Comparison of ENCODE assay signal across 3 cellular contexts in the genomic region with DNA sequence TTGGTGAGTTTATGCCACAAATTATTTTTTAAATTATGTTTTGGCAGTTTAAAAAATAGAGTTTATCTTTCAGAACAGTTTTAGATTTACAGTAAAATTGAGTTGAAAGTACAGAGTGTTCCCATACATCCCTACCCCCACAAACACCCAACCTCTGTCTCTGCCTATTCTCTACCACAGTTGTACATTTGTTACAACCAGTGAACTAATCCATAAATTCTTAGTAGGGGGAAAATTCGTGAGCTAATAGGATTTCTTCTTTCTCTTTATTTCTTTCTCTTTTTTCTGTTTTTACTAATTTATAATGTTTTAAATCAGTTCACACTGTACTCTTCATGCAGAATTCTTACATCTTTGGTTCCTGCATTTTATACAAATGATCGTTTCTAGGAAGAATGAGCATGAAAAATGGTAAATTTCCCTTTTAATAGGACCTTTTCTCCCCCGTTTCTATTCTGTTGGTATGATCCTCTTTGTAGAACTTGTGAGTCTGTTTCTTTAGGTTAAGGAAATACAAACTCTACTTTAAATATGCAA.
A peak's percentile ranks its signal among the peaks of the same experiment; 100 is the strongest.
TF ChIP-seq lines count a peak whose summit lies in the region.

No MANE protein-coding gene starts in this region.

TF ChIP-seq in A549, 52 proteins besides CTCF, POLR2A, EP300 and RAD21 (continues in another document):
- TF ChIP-seq, protein P1, sequence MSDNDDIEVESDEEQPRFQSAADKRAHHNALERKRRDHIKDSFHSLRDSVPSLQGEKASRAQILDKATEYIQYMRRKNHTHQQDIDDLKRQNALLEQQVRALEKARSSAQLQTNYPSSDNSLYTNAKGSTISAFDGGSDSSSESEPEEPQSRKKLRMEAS (IDR thresholded peaks at IDR 0.05), result no peak
- TF ChIP-seq RFX5 (IDR thresholded peaks at IDR 0.05) (no peak), NPAS2 (CRISPR knock-in tag; IDR thresholded peaks at IDR 0.05; ENCODE audit: borderline replicate concordance) (no peak), HOXB5 (CRISPR knock-in tag; IDR thresholded peaks at IDR 0.05) (no peak), FOSL2 (IDR thresholded peaks at IDR 0.05) (no peak), FOSL2 (CRISPR knock-in tag; IDR thresholded peaks at IDR 0.05) (no peak), NR3C1 (IDR thresholded peaks at IDR 0.05) (no peak), MYC (IDR thresholded peaks at IDR 0.05; ENCODE audit: borderline replicate concordance, low read length) (no peak)
- TF ChIP-seq, protein P2, sequence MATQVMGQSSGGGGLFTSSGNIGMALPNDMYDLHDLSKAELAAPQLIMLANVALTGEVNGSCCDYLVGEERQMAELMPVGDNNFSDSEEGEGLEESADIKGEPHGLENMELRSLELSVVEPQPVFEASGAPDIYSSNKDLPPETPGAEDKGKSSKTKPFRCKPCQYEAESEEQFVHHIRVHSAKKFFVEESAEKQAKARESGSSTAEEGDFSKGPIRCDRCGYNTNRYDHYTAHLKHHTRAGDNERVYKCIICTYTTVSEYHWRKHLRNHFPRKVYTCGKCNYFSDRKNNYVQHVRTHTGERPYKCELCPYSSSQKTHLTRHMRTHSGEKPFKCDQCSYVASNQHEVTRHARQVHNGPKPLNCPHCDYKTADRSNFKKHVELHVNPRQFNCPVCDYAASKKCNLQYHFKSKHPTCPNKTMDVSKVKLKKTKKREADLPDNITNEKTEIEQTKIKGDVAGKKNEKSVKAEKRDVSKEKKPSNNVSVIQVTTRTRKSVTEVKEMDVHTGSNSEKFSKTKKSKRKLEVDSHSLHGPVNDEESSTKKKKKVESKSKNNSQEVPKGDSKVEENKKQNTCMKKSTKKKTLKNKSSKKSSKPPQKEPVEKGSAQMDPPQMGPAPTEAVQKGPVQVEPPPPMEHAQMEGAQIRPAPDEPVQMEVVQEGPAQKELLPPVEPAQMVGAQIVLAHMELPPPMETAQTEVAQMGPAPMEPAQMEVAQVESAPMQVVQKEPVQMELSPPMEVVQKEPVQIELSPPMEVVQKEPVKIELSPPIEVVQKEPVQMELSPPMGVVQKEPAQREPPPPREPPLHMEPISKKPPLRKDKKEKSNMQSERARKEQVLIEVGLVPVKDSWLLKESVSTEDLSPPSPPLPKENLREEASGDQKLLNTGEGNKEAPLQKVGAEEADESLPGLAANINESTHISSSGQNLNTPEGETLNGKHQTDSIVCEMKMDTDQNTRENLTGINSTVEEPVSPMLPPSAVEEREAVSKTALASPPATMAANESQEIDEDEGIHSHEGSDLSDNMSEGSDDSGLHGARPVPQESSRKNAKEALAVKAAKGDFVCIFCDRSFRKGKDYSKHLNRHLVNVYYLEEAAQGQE (IDR thresholded peaks at IDR 0.05), result no peak
- TF ChIP-seq, protein P3, sequence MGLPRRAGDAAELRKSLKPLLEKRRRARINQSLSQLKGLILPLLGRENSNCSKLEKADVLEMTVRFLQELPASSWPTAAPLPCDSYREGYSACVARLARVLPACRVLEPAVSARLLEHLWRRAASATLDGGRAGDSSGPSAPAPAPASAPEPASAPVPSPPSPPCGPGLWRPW (IDR thresholded peaks at IDR 0.05), result no peak
- TF ChIP-seq, protein P4, sequence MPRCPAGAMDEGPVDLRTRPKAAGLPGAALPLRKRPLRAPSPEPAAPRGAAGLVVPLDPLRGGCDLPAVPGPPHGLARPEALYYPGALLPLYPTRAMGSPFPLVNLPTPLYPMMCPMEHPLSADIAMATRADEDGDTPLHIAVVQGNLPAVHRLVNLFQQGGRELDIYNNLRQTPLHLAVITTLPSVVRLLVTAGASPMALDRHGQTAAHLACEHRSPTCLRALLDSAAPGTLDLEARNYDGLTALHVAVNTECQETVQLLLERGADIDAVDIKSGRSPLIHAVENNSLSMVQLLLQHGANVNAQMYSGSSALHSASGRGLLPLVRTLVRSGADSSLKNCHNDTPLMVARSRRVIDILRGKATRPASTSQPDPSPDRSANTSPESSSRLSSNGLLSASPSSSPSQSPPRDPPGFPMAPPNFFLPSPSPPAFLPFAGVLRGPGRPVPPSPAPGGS (IDR thresholded peaks at IDR 0.05), result no peak

TF ChIP-seq in GM23338, 12 proteins besides CTCF, POLR2A, EP300 and RAD21 (continues in another document):
- TF ChIP-seq, protein P2 (IDR thresholded peaks at IDR 0.05; ENCODE audit: unreplicated experiment), result no peak
- TF ChIP-seq POLR2AphosphoS5 (IDR thresholded peaks at IDR 0.05; ENCODE audit: low read depth) (no peak), ZNF114 (CRISPR knock-in tag; IDR thresholded peaks at IDR 0.05) (no peak), JUNB (IDR thresholded peaks at IDR 0.05; ENCODE audit: unreplicated experiment) (no peak), EZH2 (IDR thresholded peaks at IDR 0.05; ENCODE audit: low read depth, unreplicated experiment) (no peak)
- TF ChIP-seq, protein P5, sequence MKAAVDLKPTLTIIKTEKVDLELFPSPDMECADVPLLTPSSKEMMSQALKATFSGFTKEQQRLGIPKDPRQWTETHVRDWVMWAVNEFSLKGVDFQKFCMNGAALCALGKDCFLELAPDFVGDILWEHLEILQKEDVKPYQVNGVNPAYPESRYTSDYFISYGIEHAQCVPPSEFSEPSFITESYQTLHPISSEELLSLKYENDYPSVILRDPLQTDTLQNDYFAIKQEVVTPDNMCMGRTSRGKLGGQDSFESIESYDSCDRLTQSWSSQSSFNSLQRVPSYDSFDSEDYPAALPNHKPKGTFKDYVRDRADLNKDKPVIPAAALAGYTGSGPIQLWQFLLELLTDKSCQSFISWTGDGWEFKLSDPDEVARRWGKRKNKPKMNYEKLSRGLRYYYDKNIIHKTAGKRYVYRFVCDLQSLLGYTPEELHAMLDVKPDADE (IDR thresholded peaks at IDR 0.05), result no peak

TF ChIP-seq in K562, 482 proteins besides CTCF, POLR2A, EP300 and RAD21:
- TF ChIP-seq, protein P6, sequence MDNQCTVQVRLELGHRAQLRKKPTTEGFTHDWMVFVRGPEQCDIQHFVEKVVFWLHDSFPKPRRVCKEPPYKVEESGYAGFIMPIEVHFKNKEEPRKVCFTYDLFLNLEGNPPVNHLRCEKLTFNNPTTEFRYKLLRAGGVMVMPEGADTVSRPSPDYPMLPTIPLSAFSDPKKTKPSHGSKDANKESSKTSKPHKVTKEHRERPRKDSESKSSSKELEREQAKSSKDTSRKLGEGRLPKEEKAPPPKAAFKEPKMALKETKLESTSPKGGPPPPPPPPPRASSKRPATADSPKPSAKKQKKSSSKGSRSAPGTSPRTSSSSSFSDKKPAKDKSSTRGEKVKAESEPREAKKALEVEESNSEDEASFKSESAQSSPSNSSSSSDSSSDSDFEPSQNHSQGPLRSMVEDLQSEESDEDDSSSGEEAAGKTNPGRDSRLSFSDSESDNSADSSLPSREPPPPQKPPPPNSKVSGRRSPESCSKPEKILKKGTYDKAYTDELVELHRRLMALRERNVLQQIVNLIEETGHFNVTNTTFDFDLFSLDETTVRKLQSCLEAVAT (IDR thresholded peaks at IDR 0.05), result no peak
- TF ChIP-seq, protein P7, sequence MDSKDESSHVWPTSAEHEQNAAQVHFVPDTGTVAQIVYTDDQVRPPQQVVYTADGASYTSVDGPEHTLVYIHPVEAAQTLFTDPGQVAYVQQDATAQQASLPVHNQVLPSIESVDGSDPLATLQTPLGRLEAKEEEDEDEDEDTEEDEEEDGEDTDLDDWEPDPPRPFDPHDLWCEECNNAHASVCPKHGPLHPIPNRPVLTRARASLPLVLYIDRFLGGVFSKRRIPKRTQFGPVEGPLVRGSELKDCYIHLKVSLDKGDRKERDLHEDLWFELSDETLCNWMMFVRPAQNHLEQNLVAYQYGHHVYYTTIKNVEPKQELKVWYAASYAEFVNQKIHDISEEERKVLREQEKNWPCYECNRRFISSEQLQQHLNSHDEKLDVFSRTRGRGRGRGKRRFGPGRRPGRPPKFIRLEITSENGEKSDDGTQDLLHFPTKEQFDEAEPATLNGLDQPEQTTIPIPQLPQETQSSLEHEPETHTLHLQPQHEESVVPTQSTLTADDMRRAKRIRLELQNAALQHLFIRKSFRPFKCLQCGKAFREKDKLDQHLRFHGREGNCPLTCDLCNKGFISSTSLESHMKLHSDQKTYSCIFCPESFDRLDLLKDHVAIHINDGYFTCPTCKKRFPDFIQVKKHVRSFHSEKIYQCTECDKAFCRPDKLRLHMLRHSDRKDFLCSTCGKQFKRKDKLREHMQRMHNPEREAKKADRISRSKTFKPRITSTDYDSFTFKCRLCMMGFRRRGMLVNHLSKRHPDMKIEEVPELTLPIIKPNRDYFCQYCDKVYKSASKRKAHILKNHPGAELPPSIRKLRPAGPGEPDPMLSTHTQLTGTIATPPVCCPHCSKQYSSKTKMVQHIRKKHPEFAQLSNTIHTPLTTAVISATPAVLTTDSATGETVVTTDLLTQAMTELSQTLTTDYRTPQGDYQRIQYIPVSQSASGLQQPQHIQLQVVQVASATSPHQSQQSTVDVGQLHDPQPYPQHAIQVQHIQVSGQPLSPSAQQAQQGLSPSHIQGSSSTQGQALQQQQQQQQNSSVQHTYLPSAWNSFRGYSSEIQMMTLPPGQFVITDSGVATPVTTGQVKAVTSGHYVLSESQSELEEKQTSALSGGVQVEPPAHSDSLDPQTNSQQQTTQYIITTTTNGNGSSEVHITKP (IDR thresholded peaks at IDR 0.05; ENCODE audit: partially characterized antibody), result peak; percentile 79
TF ChIP-seq in K562: peak in this region for 1.
